Comparison of ENCODE assay signal across 20 cellular contexts in genomic region chr18:4040391-4041172, GRCh38.
DNase-seq lines count a peak whose midpoint lies in the region; ATAC-seq and TF ChIP-seq lines count a peak whose summit lies in the region.
"Had no signal": no experiment of that assay in that cellular context is flagged by ENCODE, and none has a peak within 500 bp of the region (broad histone marks: within the 10 kb centered on the region; RNA-seq: fewer than 3 reads in every experiment).

No MANE protein-coding gene starts in this region.

- DNase-seq in NCI-H82 (lab: John Stamatoyannopoulos, UW) (peak; percentile 7), NCI-H82 treated with DMSO at 0.1 percent for 48 hours (lab: John Stamatoyannopoulos, UW; ENCODE audit: unreplicated experiment) (no peak), NB4 (ENCODE audit: low read depth) (peak; percentile 31), WTC11 (ENCODE audit: low spot score) (no peak), neural progenitor cell (ENCODE audit: low spot score) (peak; percentile 2), NOMO-1 treated with dmso at 0.1 percent for 144 hours (lab: John Stamatoyannopoulos, UW; ENCODE audit: unreplicated experiment) (no peak), occipital lobe (lab: John Stamatoyannopoulos, UW) (no peak), transverse colon (no peak)
- DNase-seq: EL, Karpas-422, MM.1S, NCI-H1105, NCI-H187 treated with DMSO at 0.1 percent for 48 hours, NCI-H2227 treated with DMSO at 0.1 percent for 48 hours, NCI-H524 treated with DMSO at 0.1 percent for 48 hours, RPMI8226, SIG-M5 had no signal

- H3K36me3 ChIP-seq in neural progenitor cell (no peaks in the 10 kb centered on the region), transverse colon (no peaks in the 10 kb centered on the region)

- TF ChIP-seq CTCF in NB4 (IDR thresholded peaks at IDR 0.05; ENCODE audit: low read depth, low read length) (no peak), WTC11 (IDR thresholded peaks at IDR 0.05) (no peak), neural progenitor cell (IDR thresholded peaks at IDR 0.05) (no peak), transverse colon (IDR thresholded peaks at IDR 0.05) (no peak)

- WGBS in transverse colon (ENCODE audit: low coverage in 1 of 2), 2 donors: 69 to 71% methylated on average over 2 to 7 of the region's 7 CpGs

- H3K36me3 Mint-ChIP-seq in WTC11 (no peaks in the 10 kb centered on the region), neural progenitor cell (no peaks in the 10 kb centered on the region)

- no peaks in the 10 kb centered on the region for H3K9me3 ChIP-seq in neural progenitor cell (ENCODE audit: low read depth)
- H3K9me3 ChIP-seq in transverse colon: no peaks in the 10 kb centered on the region

- H3K4me1 Mint-ChIP-seq in WTC11 (peaks cover 34% of the 10 kb centered on the region), neural progenitor cell (peaks cover 4% of the 10 kb centered on the region)

- in situ Hi-C loops in transverse colon (cut with MboI; ENCODE audit: low pct_ligation_motif_present in 1 of 4, low pct_unique_long_range_greater_than_20kb in 1 of 4, low sequenced_read_pairs in 3 of 4): no loop called here

- CTCF ChIA-PET in WTC11 (lab: Charles Lee): no interaction called here

- no peak for TF ChIP-seq EP300 in transverse colon (IDR thresholded peaks at IDR 0.05; ENCODE audit: low read depth)

- POLR2A ChIA-PET in WTC11 (lab: Charles Lee): no interaction called here

- H3K4me3 ChIP-seq in NB4 (ENCODE audit: low read depth, low read length) (no peak overlapping the region), neural progenitor cell (no peak overlapping the region), transverse colon (no peak overlapping the region)

- H3K27me3 Mint-ChIP-seq in WTC11 (ENCODE audit: low read depth) (no peaks in the 10 kb centered on the region), neural progenitor cell (ENCODE audit: insufficient read depth, low read depth) (peaks cover 3% of the 10 kb centered on the region)

- H4K20me1 ChIP-seq in neural progenitor cell (ENCODE audit: low read depth): no peaks in the 10 kb centered on the region

- no peak overlapping the region for H2AFZ ChIP-seq in neural progenitor cell (replicated peaks)

- TF ChIP-seq POLR2A in NB4 (IDR thresholded peaks at IDR 0.05; ENCODE audit: extremely low read depth, insufficient read length): no peak
- no peak for TF ChIP-seq POLR2A in transverse colon (IDR thresholded peaks at IDR 0.05)

- H3F3A ChIP-seq in neural progenitor cell (ENCODE audit: low read depth): no peaks in the 10 kb centered on the region

- no peak overlapping the region for H3K4me2 ChIP-seq in neural progenitor cell

- H3K27ac Mint-ChIP-seq in WTC11: no peak overlapping the region
- no peak overlapping the region for H3K27ac Mint-ChIP-seq in neural progenitor cell
- H3K27ac Mint-ChIP-seq: T-helper 1 cell treated with Interleukin-12 subunit alpha and Interleukin-12 subunit beta and Interleukin-4 antibody, amounts not matched to agents 30 μg/mL and 1 μg/mL, for 36 hours had no signal

- no peak overlapping the region for H3K9ac ChIP-seq in neural progenitor cell

- intact Hi-C loops in transverse colon (cut with DNase I; ENCODE audit: low total_unique reads): no loop called here

- H3K9me3 Mint-ChIP-seq in WTC11: peaks cover 6% of the 10 kb centered on the region; the same call in 1 of the 2 replicates
- H3K9me3 Mint-ChIP-seq in neural progenitor cell: peaks cover 4% of the 10 kb centered on the region
- H3K9me3 Mint-ChIP-seq: T-helper 1 cell treated with Interleukin-12 subunit alpha and Interleukin-12 subunit beta and Interleukin-4 antibody, amounts not matched to agents 30 μg/mL and 1 μg/mL, for 36 hours had no signal

- H3K27me3 ChIP-seq in neural progenitor cell (no peaks in the 10 kb centered on the region), transverse colon (no peaks in the 10 kb centered on the region)

- no peak overlapping the region for H3K27ac ChIP-seq in neural progenitor cell
- no peak overlapping the region for H3K27ac ChIP-seq in transverse colon
- H3K27ac ChIP-seq: C4-2B had no signal

- H3K4me1 ChIP-seq in neural progenitor cell (peaks cover 10% of the 10 kb centered on the region), transverse colon (no peaks in the 10 kb centered on the region)

- no peaks in the 10 kb centered on the region for H3K79me2 ChIP-seq in neural progenitor cell (ENCODE audit: low read depth)

- no peak overlapping the region for H3K4me3 Mint-ChIP-seq in WTC11
- no peak overlapping the region for H3K4me3 Mint-ChIP-seq in neural progenitor cell
- H3K4me3 Mint-ChIP-seq: T-helper 1 cell treated with Interleukin-12 subunit alpha and Interleukin-12 subunit beta and Interleukin-4 antibody, amounts not matched to agents 30 μg/mL and 1 μg/mL, for 36 hours had no signal

- 0 out of 2 replicates have a peak, but pooled peaks have one; percentile 24 for ATAC-seq in WTC11
- ATAC-seq: HepG2 had no signal

TF ChIP-seq in WTC11, 78 proteins besides CTCF, POLR2A, EP300 and RAD21:
- TF ChIP-seq, protein P1, sequence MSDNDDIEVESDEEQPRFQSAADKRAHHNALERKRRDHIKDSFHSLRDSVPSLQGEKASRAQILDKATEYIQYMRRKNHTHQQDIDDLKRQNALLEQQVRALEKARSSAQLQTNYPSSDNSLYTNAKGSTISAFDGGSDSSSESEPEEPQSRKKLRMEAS (CRISPR knock-in tag; IDR thresholded peaks at IDR 0.05): no peak
- TF ChIP-seq PREB (CRISPR knock-in tag; IDR thresholded peaks at IDR 0.05; ENCODE audit: borderline replicate concordance): no peak
- TF ChIP-seq, protein P2, sequence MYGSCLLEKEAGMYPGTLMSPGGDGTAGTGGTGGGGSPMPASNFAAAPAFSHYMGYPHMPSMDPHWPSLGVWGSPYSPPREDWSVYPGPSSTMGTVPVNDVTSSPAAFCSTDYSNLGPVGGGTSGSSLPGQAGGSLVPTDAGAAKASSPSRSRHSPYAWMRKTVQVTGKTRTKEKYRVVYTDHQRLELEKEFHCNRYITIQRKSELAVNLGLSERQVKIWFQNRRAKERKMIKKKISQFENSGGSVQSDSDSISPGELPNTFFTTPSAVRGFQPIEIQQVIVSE (CRISPR knock-in tag; IDR thresholded peaks at IDR 0.05; ENCODE audit: borderline replicate concordance): no peak
- no peak for TF ChIP-seq JUN (CRISPR knock-in tag; IDR thresholded peaks at IDR 0.05)
- no peak for TF ChIP-seq IRF2 (CRISPR knock-in tag; IDR thresholded peaks at IDR 0.05; ENCODE audit: borderline replicate concordance, low read depth)
- no peak for TF ChIP-seq ZNF396 (CRISPR knock-in tag; IDR thresholded peaks at IDR 0.05; ENCODE audit: borderline replicate concordance)
- TF ChIP-seq ZBTB43 (CRISPR knock-in tag; IDR thresholded peaks at IDR 0.05): no peak
- TF ChIP-seq TEAD4 (CRISPR knock-in tag; IDR thresholded peaks at IDR 0.05): no peak
- TF ChIP-seq ATF1 (CRISPR knock-in tag; IDR thresholded peaks at IDR 0.05): no peak
- no peak for TF ChIP-seq ZNF219 (CRISPR knock-in tag; IDR thresholded peaks at IDR 0.05; ENCODE audit: borderline replicate concordance)
- TF ChIP-seq, protein P3, sequence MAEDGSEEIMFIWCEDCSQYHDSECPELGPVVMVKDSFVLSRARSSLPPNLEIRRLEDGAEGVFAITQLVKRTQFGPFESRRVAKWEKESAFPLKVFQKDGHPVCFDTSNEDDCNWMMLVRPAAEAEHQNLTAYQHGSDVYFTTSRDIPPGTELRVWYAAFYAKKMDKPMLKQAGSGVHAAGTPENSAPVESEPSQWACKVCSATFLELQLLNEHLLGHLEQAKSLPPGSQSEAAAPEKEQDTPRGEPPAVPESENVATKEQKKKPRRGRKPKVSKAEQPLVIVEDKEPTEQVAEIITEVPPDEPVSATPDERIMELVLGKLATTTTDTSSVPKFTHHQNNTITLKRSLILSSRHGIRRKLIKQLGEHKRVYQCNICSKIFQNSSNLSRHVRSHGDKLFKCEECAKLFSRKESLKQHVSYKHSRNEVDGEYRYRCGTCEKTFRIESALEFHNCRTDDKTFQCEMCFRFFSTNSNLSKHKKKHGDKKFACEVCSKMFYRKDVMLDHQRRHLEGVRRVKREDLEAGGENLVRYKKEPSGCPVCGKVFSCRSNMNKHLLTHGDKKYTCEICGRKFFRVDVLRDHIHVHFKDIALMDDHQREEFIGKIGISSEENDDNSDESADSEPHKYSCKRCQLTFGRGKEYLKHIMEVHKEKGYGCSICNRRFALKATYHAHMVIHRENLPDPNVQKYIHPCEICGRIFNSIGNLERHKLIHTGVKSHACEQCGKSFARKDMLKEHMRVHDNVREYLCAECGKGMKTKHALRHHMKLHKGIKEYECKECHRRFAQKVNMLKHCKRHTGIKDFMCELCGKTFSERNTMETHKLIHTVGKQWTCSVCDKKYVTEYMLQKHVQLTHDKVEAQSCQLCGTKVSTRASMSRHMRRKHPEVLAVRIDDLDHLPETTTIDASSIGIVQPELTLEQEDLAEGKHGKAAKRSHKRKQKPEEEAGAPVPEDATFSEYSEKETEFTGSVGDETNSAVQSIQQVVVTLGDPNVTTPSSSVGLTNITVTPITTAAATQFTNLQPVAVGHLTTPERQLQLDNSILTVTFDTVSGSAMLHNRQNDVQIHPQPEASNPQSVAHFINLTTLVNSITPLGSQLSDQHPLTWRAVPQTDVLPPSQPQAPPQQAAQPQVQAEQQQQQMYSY (CRISPR knock-in tag; IDR thresholded peaks at IDR 0.05): no peak

Comparison
In these comparisons a context has a peak if more than half of its experiments do, and no peak if none do; other contexts are left out.
1. DNase-seq: peak in NCI-H82 (single experiment), NB4 (single experiment) and neural progenitor cell (single experiment); none in NCI-H82 treated with DMSO at 0.1 percent for 48 hours (single experiment), WTC11 (single experiment), NOMO-1 treated with dmso at 0.1 percent for 144 hours (single experiment), occipital lobe (single experiment) and transverse colon (single experiment).